33 cellular contexts compared by ENCODE assay signal in genomic region chr20:23513164-23513563, GRCh38. TPM values are rescaled to one million over a fixed set of nuclear protein-coding genes. Genes with fewer than 3 reads are reported as not detected.
A peak's percentile ranks its signal among the peaks of the same experiment; 100 is the strongest.
DNase-seq lines count a peak whose midpoint lies in the region; ATAC-seq, FAIRE-seq and TF ChIP-seq lines count a peak whose summit lies in the region.
"Had no signal": no experiment of that assay in that cellular context is flagged by ENCODE, and none has a peak within 500 bp of the region (broad histone marks: within the 10 kb centered on the region; RNA-seq: fewer than 3 reads in every experiment).

No MANE protein-coding gene starts in this region.

- H3K4me1 ChIP-seq in GM23338 (ENCODE audit: insufficient read depth) (peaks cover 13% of the 10 kb centered on the region; the same call in 1 of the 2 replicates), GM12878 (ENCODE audit: control insufficient read depth, insufficient read depth, low read length) (no peaks in the 10 kb centered on the region)
- H3K4me1 ChIP-seq: parathyroid adenoma, sigmoid colon, SJCRH30, thyroid gland had no signal

- POLR2A ChIA-PET in GM12878 (lab: Charles Lee): no interaction called here

- H2AFZ ChIP-seq in GM23338 (0 out of 2 replicates have a peak overlapping the region, but pooled peaks have one; percentile 63), GM12878 (ENCODE audit: control insufficient read depth, low read depth, low read length) (no peak overlapping the region)
- H2AFZ ChIP-seq: parathyroid adenoma, PC-9 had no signal

- SMC1A ChIA-PET in GM12878 (lab: Charles Lee; ENCODE audit: uncharacterized antibody, unreplicated experiment): no interaction called here

- H3K27me3 ChIP-seq in GM23338 (ENCODE audit: insufficient read depth): no peaks in the 10 kb centered on the region
- no peaks in the 10 kb centered on the region for H3K27me3 ChIP-seq in GM12878 (replicated peaks in 1 of 2; ENCODE audit: control insufficient read depth in 2 of 2, insufficient read depth in 2 of 2, low read length in 1 of 2)
- H3K27me3 ChIP-seq: sigmoid colon, thyroid gland had no signal

- H3K9ac ChIP-seq in GM12878 (ENCODE audit: control insufficient read depth, insufficient read depth, low read length): no peak overlapping the region
- H3K9ac ChIP-seq: parathyroid adenoma had no signal

- DNase-seq in GM23338 (ENCODE audit: low spot score) (no peak), GM12878 (ENCODE audit: low read depth, low spot score) (no peak), NCI-H1436 (lab: John Stamatoyannopoulos, UW) (no peak)
- no peak for DNase-seq in natural killer cell treated with Interleukin-12 subunit alpha and Interleukin-12 subunit beta and Interleukin-15 and Interleukin-18, amount 100 ng/mL, for 72 hours (ENCODE audit: low spot score)
- no peak for DNase-seq in stimulated activated naive CD8-positive, alpha-beta T cell treated with anti-CD3 and anti-CD28 coated beads, Interleukin-15, amount 100 ng/mL, for 72 hours
- DNase-seq: activated CD4-positive, alpha-beta T cell treated with anti-CD3 and anti-CD28 coated beads, Interleukin-2, amount 50 U/mL, for 48 hours; activated naive CD4-positive, alpha-beta T cell treated with anti-CD3 and anti-CD28 coated beads for 36 hours; activated T-cell treated with anti-CD3 and anti-CD28 coated beads for 4 hours; anterior cingulate cortex; caudate nucleus; CD4-positive, CD25-positive, alpha-beta regulatory T cell; DMS153; foreskin melanocyte; GF-D8; mesendoderm; naive thymus-derived CD8-positive, alpha-beta T cell; NCI-H1417 treated with DMSO at 0.1 percent for 48 hours; NCI-H774; PC-9; sigmoid colon; SJCRH30; thyroid gland had no signal

- no peaks in the 10 kb centered on the region; the same call in 1 of the 2 replicates for H3K9me2 ChIP-seq in GM23338 (ENCODE audit: insufficient read depth)

- ATAC-seq in GM18868 (IDR thresholded peaks at IDR 0.05; ENCODE audit: unreplicated experiment) (peak; percentile 65), GM23338 (no peak), HG03139 (IDR thresholded peaks at IDR 0.05; ENCODE audit: unreplicated experiment) (peak; percentile 48), GM12878 (peak; percentile 65), HG03280 (IDR thresholded peaks at IDR 0.05; ENCODE audit: unreplicated experiment) (no peak)
- ATAC-seq in natural killer cell treated with Interleukin-12 subunit alpha and Interleukin-12 subunit beta and Interleukin-15 and Interleukin-18, amount 100 ng/mL, for 72 hours: no peak
- no peak for ATAC-seq in stimulated activated naive CD8-positive, alpha-beta T cell treated with anti-CD3 and anti-CD28 coated beads, Interleukin-15, amount 100 ng/mL, for 72 hours
- ATAC-seq: HepG2; naive thymus-derived CD8-positive, alpha-beta T cell; stimulated activated effector memory CD8-positive, alpha-beta T cell treated with anti-CD3 and anti-CD28 coated beads, Interleukin-12 subunit alpha, Interleukin-12 subunit beta, amount 100 ng/mL, for 72 hours had no signal

- no peak for TF ChIP-seq RAD21 in GM12878 (IDR thresholded peaks at IDR 0.05; ENCODE audit: insufficient read depth, low read depth, low read length)

- RAD21 ChIA-PET in GM12878 (lab: Charles Lee; ENCODE audit: unreplicated experiment): no interaction called here

- H3K4me3 Mint-ChIP-seq in GM23338: no peak overlapping the region
- H3K4me3 Mint-ChIP-seq in natural killer cell treated with Interleukin-12 subunit alpha and Interleukin-12 subunit beta and Interleukin-15 and Interleukin-18, amount 100 ng/mL, for 72 hours: no peak overlapping the region
- H3K4me3 Mint-ChIP-seq in stimulated activated naive CD8-positive, alpha-beta T cell treated with anti-CD3 and anti-CD28 coated beads, Interleukin-15, amount 100 ng/mL, for 72 hours: no peak overlapping the region
- H3K4me3 Mint-ChIP-seq: activated naive CD4-positive, alpha-beta T cell treated with anti-CD3 and anti-CD28 coated beads for 36 hours; CD4-positive, CD25-positive, alpha-beta regulatory T cell; naive thymus-derived CD8-positive, alpha-beta T cell; stimulated activated effector memory CD8-positive, alpha-beta T cell treated with anti-CD3 and anti-CD28 coated beads, Interleukin-12 subunit alpha, Interleukin-12 subunit beta, amount 100 ng/mL, for 72 hours; T-helper 1 cell treated with Interleukin-12 subunit alpha and Interleukin-12 subunit beta and Interleukin-4 antibody, amounts not matched to agents 30 μg/mL and 1 μg/mL, for 36 hours had no signal

- TF ChIP-seq CTCF in GM23338 (conservative IDR thresholded peaks at IDR 0.05; ENCODE audit: low read depth in 2 of 2): no peak
- TF ChIP-seq CTCF in GM12878 (IDR thresholded peaks at IDR 0.05 in 2 of 3, conservative IDR thresholded peaks at IDR 0.05 in 1 of 3; ENCODE audit: control insufficient read depth in 2 of 3, extremely low read depth in 1 of 3, insufficient read depth in 1 of 3, low read depth in 3 of 3, low read length in 3 of 3): no peak

- H3K27ac ChIP-seq in GM23338 (ENCODE audit: low read depth) (no peak overlapping the region), GM12878 (ENCODE audit: control insufficient read depth, insufficient read depth) (no peak overlapping the region)
- H3K27ac ChIP-seq: parathyroid adenoma, PC-9, sigmoid colon, SJCRH30, thyroid gland had no signal

- H3F3A ChIP-seq in GM23338 (replicated peaks; ENCODE audit: low read depth): no peaks in the 10 kb centered on the region

- CTCF ChIA-PET in GM12878 (lab: Yijun Ruan, JAX): no interaction called here

- no peaks in the 10 kb centered on the region for H3K36me3 Mint-ChIP-seq in GM23338 (ENCODE audit: low read depth)
- no peaks in the 10 kb centered on the region for H3K36me3 Mint-ChIP-seq in natural killer cell treated with Interleukin-12 subunit alpha and Interleukin-12 subunit beta and Interleukin-15 and Interleukin-18, amount 100 ng/mL, for 72 hours
- H3K36me3 Mint-ChIP-seq: CD4-positive, CD25-positive, alpha-beta regulatory T cell; naive thymus-derived CD8-positive, alpha-beta T cell; stimulated activated effector memory CD8-positive, alpha-beta T cell treated with anti-CD3 and anti-CD28 coated beads, Interleukin-12 subunit alpha, Interleukin-12 subunit beta, amount 100 ng/mL, for 72 hours had no signal

- no peak for TF ChIP-seq EP300 in GM12878 (IDR thresholded peaks at IDR 0.05; ENCODE audit: borderline replicate concordance in 1 of 2, control insufficient read depth in 1 of 2, low read depth in 2 of 2, low read length in 2 of 2)

- H4K20me1 ChIP-seq in GM23338 (replicated peaks; ENCODE audit: insufficient read depth): no peaks in the 10 kb centered on the region
- no peaks in the 10 kb centered on the region for H4K20me1 ChIP-seq in GM12878 (ENCODE audit: control insufficient read depth, insufficient read depth)

- H3K36me3 ChIP-seq in GM23338 (ENCODE audit: insufficient read depth) (no peaks in the 10 kb centered on the region), GM12878 (ENCODE audit: control insufficient read depth in 2 of 2, insufficient read depth in 2 of 2, low read length in 1 of 2) (no peaks in the 10 kb centered on the region)
- H3K36me3 ChIP-seq: sigmoid colon, SJCRH30, thyroid gland had no signal

- H3K9me3 Mint-ChIP-seq in GM23338: no peaks in the 10 kb centered on the region
- H3K9me3 Mint-ChIP-seq in natural killer cell treated with Interleukin-12 subunit alpha and Interleukin-12 subunit beta and Interleukin-15 and Interleukin-18, amount 100 ng/mL, for 72 hours: no peaks in the 10 kb centered on the region
- H3K9me3 Mint-ChIP-seq in stimulated activated naive CD8-positive, alpha-beta T cell treated with anti-CD3 and anti-CD28 coated beads, Interleukin-15, amount 100 ng/mL, for 72 hours: no peaks in the 10 kb centered on the region
- H3K9me3 Mint-ChIP-seq: activated naive CD4-positive, alpha-beta T cell treated with anti-CD3 and anti-CD28 coated beads for 36 hours; CD4-positive, CD25-positive, alpha-beta regulatory T cell; naive thymus-derived CD8-positive, alpha-beta T cell; stimulated activated effector memory CD8-positive, alpha-beta T cell treated with anti-CD3 and anti-CD28 coated beads, Interleukin-12 subunit alpha, Interleukin-12 subunit beta, amount 100 ng/mL, for 72 hours; T-helper 1 cell treated with Interleukin-12 subunit alpha and Interleukin-12 subunit beta and Interleukin-4 antibody, amounts not matched to agents 30 μg/mL and 1 μg/mL, for 36 hours had no signal

- no peak overlapping the region; the same call in 1 of the 2 replicates for H3K27ac Mint-ChIP-seq in GM23338
- H3K27ac Mint-ChIP-seq in natural killer cell treated with Interleukin-12 subunit alpha and Interleukin-12 subunit beta and Interleukin-15 and Interleukin-18, amount 100 ng/mL, for 72 hours: no peak overlapping the region
- H3K27ac Mint-ChIP-seq in stimulated activated naive CD8-positive, alpha-beta T cell treated with anti-CD3 and anti-CD28 coated beads, Interleukin-15, amount 100 ng/mL, for 72 hours: no peak overlapping the region
- H3K27ac Mint-ChIP-seq: activated naive CD4-positive, alpha-beta T cell treated with anti-CD3 and anti-CD28 coated beads for 36 hours; CD4-positive, CD25-positive, alpha-beta regulatory T cell; naive thymus-derived CD8-positive, alpha-beta T cell; stimulated activated effector memory CD8-positive, alpha-beta T cell treated with anti-CD3 and anti-CD28 coated beads, Interleukin-12 subunit alpha, Interleukin-12 subunit beta, amount 100 ng/mL, for 72 hours; T-helper 1 cell treated with Interleukin-12 subunit alpha and Interleukin-12 subunit beta and Interleukin-4 antibody, amounts not matched to agents 30 μg/mL and 1 μg/mL, for 36 hours had no signal

- H3K4me2 ChIP-seq in GM23338 (no peak overlapping the region), GM12878 (ENCODE audit: control insufficient read depth, insufficient read depth) (no peak overlapping the region)
- H3K4me2 ChIP-seq: PC-9 had no signal

- no peak for TF ChIP-seq POLR2A in GM12878 (IDR thresholded peaks at IDR 0.05; ENCODE audit: low read depth, low read length)

- H3K4me1 Mint-ChIP-seq in GM23338: peaks cover 37% of the 10 kb centered on the region
- peaks cover 0 to 3% of the 10 kb centered on the region in 2 donors for H3K4me1 Mint-ChIP-seq in natural killer cell treated with Interleukin-12 subunit alpha and Interleukin-12 subunit beta and Interleukin-15 and Interleukin-18, amount 100 ng/mL, for 72 hours (ENCODE audit: low read depth in 2 of 2)
- no peaks in the 10 kb centered on the region for H3K4me1 Mint-ChIP-seq in stimulated activated naive CD8-positive, alpha-beta T cell treated with anti-CD3 and anti-CD28 coated beads, Interleukin-15, amount 100 ng/mL, for 72 hours
- H3K4me1 Mint-ChIP-seq: CD4-positive, CD25-positive, alpha-beta regulatory T cell; naive thymus-derived CD8-positive, alpha-beta T cell; stimulated activated effector memory CD8-positive, alpha-beta T cell treated with anti-CD3 and anti-CD28 coated beads, Interleukin-12 subunit alpha, Interleukin-12 subunit beta, amount 100 ng/mL, for 72 hours had no signal

- BruUV-seq in GM12878 (replicated peaks; lab: Mats Ljungman, UMichigan): no TSS peak

- FAIRE-seq in GM12878 (lab: Jason Lieb, UNC): no peak
- FAIRE-seq: GM12891, GM19239, HepG2 had no signal

- intact Hi-C loops in GM12878 (cut with micrococcal nuclease; ENCODE audit: unreplicated experiment): no loop called here

- H3K4me3 ChIP-seq in GM23338 (no peak overlapping the region), GM12878 (no peak overlapping the region)
- H3K4me3 ChIP-seq: PC-9, sigmoid colon, SJCRH30, thyroid gland had no signal

- peaks cover 3% of the 10 kb centered on the region; the same call in 2 of the 3 replicates for H3K9me3 ChIP-seq in GM12878 (replicated peaks; ENCODE audit: control insufficient read depth, insufficient read depth, low read length)
- H3K9me3 ChIP-seq: sigmoid colon, SJCRH30, thyroid gland had no signal

- in situ Hi-C loops in GM12878 (cut with MboI): no loop called here

- H3K27me3 Mint-ChIP-seq in GM23338 (ENCODE audit: insufficient read depth, low read depth, poor library complexity): peaks cover 3% of the 10 kb centered on the region
- peaks cover 0 to 2% of the 10 kb centered on the region in 2 donors for H3K27me3 Mint-ChIP-seq in natural killer cell treated with Interleukin-12 subunit alpha and Interleukin-12 subunit beta and Interleukin-15 and Interleukin-18, amount 100 ng/mL, for 72 hours
- H3K27me3 Mint-ChIP-seq in stimulated activated naive CD8-positive, alpha-beta T cell treated with anti-CD3 and anti-CD28 coated beads, Interleukin-15, amount 100 ng/mL, for 72 hours: no peaks in the 10 kb centered on the region

- H3K79me2 ChIP-seq in GM23338 (replicated peaks; ENCODE audit: insufficient read depth) (no peaks in the 10 kb centered on the region), GM12878 (ENCODE audit: control insufficient read depth, insufficient read depth, low read length) (no peaks in the 10 kb centered on the region)
- H3K79me2 ChIP-seq: parathyroid adenoma had no signal

RNA-seq across cellular contexts. Expression of gene CST8, which starts 22.2 kb away (rescaled TPM):
- total RNA-seq in GM23338 (2014; rRNA removed; shearing (Covaris generic)): not detected in 2 replicates
- polyA plus RNA-seq in GM23338 (2016; fragmentation: Nextera tagmentation; extraction: Ambion mirVana) (not detected in 2 replicates), GM12878 (2011; rRNA removed) (not detected in 2 replicates), GM12878 (2014; fragmentation: Illumina TruSeq; extraction: Trizol) (not detected in 2 replicates), GM12878 (2014; fragmentation: Nextera tagmentation; extraction: Ambion mirVana) (not detected), GM12878 (2014; rRNA removed) (not detected in 2 replicates), GM12878 (2016; fragmentation: Nextera tagmentation; extraction: Ambion mirVana) (not detected)
- total RNA-seq in GM12878 (2013; cell fraction: nucleolus; rRNA removed): not detected in 2 replicates
- total RNA-seq in GM12878 (2014; rRNA removed) (not detected in 2 replicates), GM12878 (2014; rRNA removed; fragmentation: Illumina TruSeq; extraction: Trizol) (not detected in 2 replicates), GM12878 (2021) (not detected in 2 replicates)
- polyA plus RNA-seq in GM12878 (2011; ENCODE audit: low read depth): not detected
- not detected in 2 replicates for polyA plus RNA-seq in GM12878 (2011; cell fraction: cytosol; rRNA removed)
- not detected in 2 replicates for polyA plus RNA-seq in GM12878 (2011; cell fraction: nucleus; rRNA removed)
- polyA plus RNA-seq in GM12878 (2012): not detected in 2 replicates
- not detected in 2 replicates for polyA minus RNA-seq in GM12878 (2011; rRNA and poly(A)+ RNA removed)
- not detected in 2 replicates for polyA minus RNA-seq in GM12878 (2011; cell fraction: cytosol; rRNA and poly(A)+ RNA removed)
- not detected in 2 replicates for polyA minus RNA-seq in GM12878 (2011; cell fraction: nucleus; rRNA and poly(A)+ RNA removed)
- not detected for total RNA-seq in natural killer cell treated with Interleukin-12 subunit alpha and Interleukin-12 subunit beta and Interleukin-15 and Interleukin-18, amount 100 ng/mL, for 72 hours
- total RNA-seq: activated naive CD4-positive, alpha-beta T cell treated with anti-CD3 and anti-CD28 coated beads for 36 hours; CD4-positive, CD25-positive, alpha-beta regulatory T cell; epithelial cell of proximal tubule; HepG2; kidney epithelial cell; naive thymus-derived CD8-positive, alpha-beta T cell; PC-9; sigmoid colon; SJCRH30; thyroid gland had no signal
- polyA plus RNA-seq: CD4-positive, CD25-positive, alpha-beta regulatory T cell; HepG2; naive thymus-derived CD8-positive, alpha-beta T cell; sigmoid colon had no signal

RNA-seq across cellular contexts. Expression of gene CST9L, which starts 55.1 kb away (rescaled TPM):
- not detected in 2 replicates for total RNA-seq in GM23338 (2014; rRNA removed; shearing (Covaris generic))
- polyA plus RNA-seq in GM23338 (2016; fragmentation: Nextera tagmentation; extraction: Ambion mirVana) (not detected in 2 replicates), GM12878 (2011; rRNA removed) (not detected in 2 replicates), GM12878 (2014; fragmentation: Illumina TruSeq; extraction: Trizol) (not detected in 2 replicates), GM12878 (2014; fragmentation: Nextera tagmentation; extraction: Ambion mirVana) (not detected), GM12878 (2014; rRNA removed) (not detected in 2 replicates), GM12878 (2016; fragmentation: Nextera tagmentation; extraction: Ambion mirVana) (not detected)
- total RNA-seq in GM12878 (2013; cell fraction: nucleolus; rRNA removed): not detected in 2 replicates
- total RNA-seq in GM12878 (2014; rRNA removed) (not detected in 2 replicates), GM12878 (2014; rRNA removed; fragmentation: Illumina TruSeq; extraction: Trizol) (not detected in 2 replicates), GM12878 (2021) (not detected in 2 replicates)
- not detected for polyA plus RNA-seq in GM12878 (2011; ENCODE audit: low read depth)
- not detected in 2 replicates for polyA plus RNA-seq in GM12878 (2011; cell fraction: cytosol; rRNA removed)
- polyA plus RNA-seq in GM12878 (2011; cell fraction: nucleus; rRNA removed): not detected in 2 replicates
- not detected in 2 replicates for polyA plus RNA-seq in GM12878 (2012)
- not detected in 2 replicates for polyA minus RNA-seq in GM12878 (2011; rRNA and poly(A)+ RNA removed)
- not detected in 2 replicates for polyA minus RNA-seq in GM12878 (2011; cell fraction: cytosol; rRNA and poly(A)+ RNA removed)
- not detected in 2 replicates for polyA minus RNA-seq in GM12878 (2011; cell fraction: nucleus; rRNA and poly(A)+ RNA removed)
- total RNA-seq in natural killer cell treated with Interleukin-12 subunit alpha and Interleukin-12 subunit beta and Interleukin-15 and Interleukin-18, amount 100 ng/mL, for 72 hours: not detected
- total RNA-seq: activated naive CD4-positive, alpha-beta T cell treated with anti-CD3 and anti-CD28 coated beads for 36 hours; CD4-positive, CD25-positive, alpha-beta regulatory T cell; epithelial cell of proximal tubule; kidney epithelial cell; naive thymus-derived CD8-positive, alpha-beta T cell; PC-9; sigmoid colon; SJCRH30 had no signal
- polyA plus RNA-seq: CD4-positive, CD25-positive, alpha-beta regulatory T cell; HepG2; naive thymus-derived CD8-positive, alpha-beta T cell; sigmoid colon had no signal

Comparison
In these comparisons a context has a peak if more than half of its experiments do, and no peak if none do; other contexts are left out.
1. ATAC-seq: peak in GM18868 (single experiment), HG03139 (single experiment) and GM12878 (single experiment); none in GM23338 (single experiment), natural killer cell treated with Interleukin-12 subunit alpha and Interleukin-12 subunit beta and Interleukin-15 and Interleukin-18, amount 100 ng/mL, for 72 hours (0 of 2), HG03280 (single experiment) and stimulated activated naive CD8-positive, alpha-beta T cell treated with anti-CD3 and anti-CD28 coated beads, Interleukin-15, amount 100 ng/mL, for 72 hours (single experiment).